25 cellular contexts compared by ENCODE assay signal in genomic region chr2:197919487-197919886, GRCh38.
DNase-seq lines count a peak whose midpoint lies in the region; ATAC-seq, FAIRE-seq and TF ChIP-seq lines count a peak whose summit lies in the region.
"Had no signal": no experiment of that assay in that cellular context is flagged by ENCODE, and none has a peak within 500 bp of the region (broad histone marks: within the 10 kb centered on the region; RNA-seq: fewer than 3 reads in every experiment).

No MANE protein-coding gene starts in this region.

- intact Hi-C loops in Right ventricle myocardium inferior (cut with DNase I) (no loop called here), left ventricle myocardium inferior (cut with micrococcal nuclease) (no loop called here), upper lobe of right lung (cut with DNase I) (no loop called here)
- intact Hi-C loops in CD8-positive, alpha-beta T cell (cut with DNase I, micrococcal nuclease): no loop called here

- H3K4me3 Mint-ChIP-seq in CD8-positive, alpha-beta T cell: no peak overlapping the region
- H3K4me3 Mint-ChIP-seq: naive B cell had no signal

- no peak overlapping the region for H3K27ac ChIP-seq in left ventricle myocardium inferior (replicated peaks)
- H3K27ac ChIP-seq in upper lobe of right lung: no peak overlapping the region
- H3K27ac ChIP-seq in CD8-positive, alpha-beta T cell (ENCODE audit: low read depth, low read length): no peak overlapping the region
- H3K27ac ChIP-seq in small intestine (ENCODE audit: low read depth in 1 of 2, low read length in 1 of 2): no peak overlapping the region
- H3K27ac ChIP-seq: ascending aorta, BLaER1, stomach had no signal

- ATAC-seq in Right ventricle myocardium inferior (peak; percentile 36), upper lobe of right lung (peak; percentile 47), HG02870 (IDR thresholded peaks at IDR 0.05; ENCODE audit: unreplicated experiment) (no peak)
- no peak for ATAC-seq in CD8-positive, alpha-beta T cell
- ATAC-seq: activated naive CD4-positive, alpha-beta T cell treated with anti-CD3 and anti-CD28 coated beads, Interleukin-2, amount 50 U/mL, for 72 hours had no signal

- no peak overlapping the region for H3K27ac Mint-ChIP-seq in CD8-positive, alpha-beta T cell
- H3K27ac Mint-ChIP-seq: activated naive CD4-positive, alpha-beta T cell treated with anti-CD3 and anti-CD28 coated beads, Interleukin-2, amount 50 U/mL, for 72 hours; naive B cell had no signal

- no peak overlapping the region for H3K4me3 ChIP-seq in left ventricle myocardium inferior
- no peak overlapping the region for H3K4me3 ChIP-seq in NB4 (ENCODE audit: low read depth, low read length)
- H3K4me3 ChIP-seq in foreskin fibroblast (ENCODE audit: low read depth in 1 of 2, low read length in 2 of 2): no peak overlapping the region
- H3K4me3 ChIP-seq in upper lobe of right lung: no peak overlapping the region
- H3K4me3 ChIP-seq in CD8-positive, alpha-beta T cell (ENCODE audit: low read depth, low read length): no peak overlapping the region
- no peak overlapping the region for H3K4me3 ChIP-seq in small intestine (ENCODE audit: low read depth in 1 of 2, low read length in 2 of 2)
- H3K4me3 ChIP-seq: ascending aorta, BLaER1, stomach had no signal

- CTCF ChIA-PET in CD8-positive, alpha-beta T cell (lab: Charles Lee): no interaction called here

- H3K9me3 Mint-ChIP-seq in CD8-positive, alpha-beta T cell: peaks cover 2% of the 10 kb centered on the region

- H3K9me3 ChIP-seq in left ventricle myocardium inferior (replicated peaks) (no peaks in the 10 kb centered on the region), upper lobe of right lung (no peaks in the 10 kb centered on the region), small intestine (ENCODE audit: control insufficient read depth, low read depth) (no peaks in the 10 kb centered on the region)
- no peaks in the 10 kb centered on the region for H3K9me3 ChIP-seq in CD8-positive, alpha-beta T cell (ENCODE audit: low read length)
- H3K9me3 ChIP-seq: ascending aorta, BLaER1, stomach had no signal

- peaks cover 2% of the 10 kb centered on the region for H3K4me1 Mint-ChIP-seq in CD8-positive, alpha-beta T cell (ENCODE audit: low read depth)
- H3K4me1 Mint-ChIP-seq: naive B cell had no signal

- FAIRE-seq in small intestine (lab: Jason Lieb, UNC): no peak
- FAIRE-seq: H54 had no signal

- POLR2A ChIA-PET in CD8-positive, alpha-beta T cell (lab: Charles Lee): interaction anchor here (0.6 kb wide), 1 partner anchor 39 kb away, joined by 3 read pairs; no protein-coding TSS in a partner anchor

- TF ChIP-seq CTCF in left ventricle myocardium inferior (IDR thresholded peaks at IDR 0.05; ENCODE audit: borderline replicate concordance): no peak
- TF ChIP-seq CTCF in NB4 (IDR thresholded peaks at IDR 0.05; ENCODE audit: low read depth, low read length): no peak
- no peak for TF ChIP-seq CTCF in foreskin fibroblast (IDR thresholded peaks at IDR 0.05; ENCODE audit: low read depth, low read length)
- TF ChIP-seq CTCF in upper lobe of right lung (IDR thresholded peaks at IDR 0.05): no peak
- no peak for TF ChIP-seq CTCF in CD8-positive, alpha-beta T cell (IDR thresholded peaks at IDR 0.05)

- H3K36me3 ChIP-seq in left ventricle myocardium inferior (no peaks in the 10 kb centered on the region), upper lobe of right lung (no peaks in the 10 kb centered on the region), small intestine (ENCODE audit: control insufficient read depth in 2 of 2, insufficient read depth in 2 of 2, low read length in 2 of 2) (no peaks in the 10 kb centered on the region)
- no peaks in the 10 kb centered on the region for H3K36me3 ChIP-seq in CD8-positive, alpha-beta T cell (ENCODE audit: insufficient read depth, low read length)
- H3K36me3 ChIP-seq: ascending aorta, BLaER1, stomach had no signal

- H3K27me3 ChIP-seq in left ventricle myocardium inferior (ENCODE audit: low read depth): no peaks in the 10 kb centered on the region
- H3K27me3 ChIP-seq in upper lobe of right lung: no peaks in the 10 kb centered on the region
- no peaks in the 10 kb centered on the region for H3K27me3 ChIP-seq in CD8-positive, alpha-beta T cell (ENCODE audit: insufficient read depth, low read length)
- H3K27me3 ChIP-seq in small intestine (ENCODE audit: control insufficient read depth in 2 of 2, insufficient read depth in 2 of 2, low read length in 2 of 2): no peaks in the 10 kb centered on the region
- H3K27me3 ChIP-seq: ascending aorta, BLaER1, stomach had no signal

- H3K4me1 ChIP-seq in left ventricle myocardium inferior (peaks cover 72% of the 10 kb centered on the region), upper lobe of right lung (peaks cover 9% of the 10 kb centered on the region), small intestine (ENCODE audit: control insufficient read depth in 2 of 2, insufficient read depth in 1 of 2, low read depth in 1 of 2, low read length in 1 of 2) (no peaks in the 10 kb centered on the region)
- H3K4me1 ChIP-seq in CD8-positive, alpha-beta T cell (ENCODE audit: insufficient read depth, low read length): no peaks in the 10 kb centered on the region
- H3K4me1 ChIP-seq: BLaER1 had no signal

- DNase-seq in Right ventricle myocardium inferior (ENCODE audit: missing footprints): no peak
- DNase-seq in left ventricle myocardium inferior: no peak
- peak; percentile 20 for DNase-seq in NB4 (ENCODE audit: low read depth)
- peak; percentile 32 to 56 for DNase-seq in foreskin fibroblast
- no peak for DNase-seq in upper lobe of right lung
- DNase-seq in CD8-positive, alpha-beta T cell: no peak
- no peak for DNase-seq in small intestine
- DNase-seq: cerebellar nuclear complex, kidney glomerular epithelial cell, mesendoderm, naive B cell, NCI-H1048, NCI-H2029, NCI-H2227 treated with DMSO at 0.1 percent for 48 hours, NCI-H748 treated with DMSO at 0.1 percent for 48 hours, right cardiac atrium, SHP77 treated with DMSO at 0.1 percent for 48 hours, stomach, T-helper 1 cell, trophoblast cell had no signal

- no peaks in the 10 kb centered on the region for H3K27me3 Mint-ChIP-seq in CD8-positive, alpha-beta T cell (ENCODE audit: low read depth)

- H3K36me3 Mint-ChIP-seq in CD8-positive, alpha-beta T cell: no peaks in the 10 kb centered on the region
- H3K36me3 Mint-ChIP-seq: naive B cell had no signal

- no peak for TF ChIP-seq POLR2A in NB4 (IDR thresholded peaks at IDR 0.05; ENCODE audit: extremely low read depth, insufficient read length)

Comparison
In these comparisons a context has a peak if more than half of its experiments do, and no peak if none do; other contexts are left out.
1. ATAC-seq: peak in Right ventricle myocardium inferior (single experiment) and upper lobe of right lung (single experiment); none in CD8-positive, alpha-beta T cell (single experiment) and HG02870 (single experiment).
2. DNase-seq: peak in NB4 (single experiment) and foreskin fibroblast (2 of 2); none in Right ventricle myocardium inferior (single experiment), left ventricle myocardium inferior (single experiment), upper lobe of right lung (single experiment), CD8-positive, alpha-beta T cell (0 of 7) and small intestine (single experiment).